ENCODE assay signal across 14 cellular contexts in the genomic region with DNA sequence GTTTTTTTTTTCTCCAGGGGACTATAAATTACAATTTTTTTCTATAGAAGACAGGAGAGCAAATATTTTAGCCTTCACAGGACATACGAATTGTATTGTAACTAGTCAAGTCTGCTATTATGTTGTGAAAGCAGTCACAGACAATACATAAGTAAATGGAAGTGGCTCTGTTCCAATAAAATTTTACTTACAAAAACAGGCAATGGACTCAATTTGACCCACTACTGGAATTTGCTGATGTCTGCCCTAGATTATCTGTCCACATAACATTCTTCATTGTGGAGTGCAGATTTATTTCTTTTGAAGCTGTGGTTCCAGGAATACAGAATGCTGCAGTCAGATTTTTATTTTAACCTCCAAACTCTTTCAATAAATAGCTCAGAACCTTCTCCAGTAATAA.
DNase-seq lines count a peak whose midpoint lies in the region; ATAC-seq lines count a peak whose summit lies in the region.
"Had no signal": no experiment of that assay in that cellular context is flagged by ENCODE, and none has a peak within 500 bp of the region (broad histone marks: within the 10 kb centered on the region; RNA-seq: fewer than 3 reads in every experiment).

No MANE protein-coding gene starts in this region.

- no peaks in the 10 kb centered on the region for H3K4me1 Mint-ChIP-seq in activated T-cell treated with anti-CD3 and anti-CD28 coated beads, Interleukin-2, amount 50 U/mL, for 72 hours (ENCODE audit: low read depth)
- H3K4me1 Mint-ChIP-seq: CD4-positive, CD25-positive, alpha-beta regulatory T cell had no signal

- no peaks in the 10 kb centered on the region for H3K27me3 Mint-ChIP-seq in activated T-cell treated with anti-CD3 and anti-CD28 coated beads, Interleukin-2, amount 50 U/mL, for 72 hours (ENCODE audit: low read depth)
- H3K27me3 Mint-ChIP-seq: CD4-positive, CD25-positive, alpha-beta regulatory T cell had no signal

- DNase-seq in amniotic epithelial cell (ENCODE audit: low read depth) (peak; percentile 50), dermis blood vessel endothelial cell (peak; percentile 52), iris pigment epithelial cell (ENCODE audit: low read depth) (peak; percentile 75), pulmonary artery endothelial cell (ENCODE audit: low read depth, low spot score) (peak; percentile 20), activated T-cell treated with anti-CD3 and anti-CD28 coated beads for 4 hours (no peak)
- no peak for DNase-seq in activated T-cell treated with anti-CD3 and anti-CD28 coated beads, Interleukin-2, amount 50 U/mL, for 72 hours
- no peak for DNase-seq in activated CD4-positive, alpha-beta T cell treated with anti-CD3 and anti-CD28 coated beads, Interleukin-2, amount 50 U/mL, for 1 hour
- DNase-seq: ACHN; CD4-positive, CD25-positive, alpha-beta regulatory T cell; DMS53; GF-D8; HCEC 1CT; HFFc6 had no signal

- H3K27ac Mint-ChIP-seq in activated T-cell treated with anti-CD3 and anti-CD28 coated beads, Interleukin-2, amount 50 U/mL, for 72 hours, result no peak overlapping the region
- H3K27ac Mint-ChIP-seq: CD4-positive, CD25-positive, alpha-beta regulatory T cell; HFFc6 had no signal

- H3K4me3 Mint-ChIP-seq in activated T-cell treated with anti-CD3 and anti-CD28 coated beads, Interleukin-2, amount 50 U/mL, for 72 hours, result no peak overlapping the region
- H3K4me3 Mint-ChIP-seq: CD4-positive, CD25-positive, alpha-beta regulatory T cell; HFFc6 had no signal

- ATAC-seq in activated T-cell treated with anti-CD3 and anti-CD28 coated beads, Interleukin-2, amount 50 U/mL, for 72 hours (replicated peaks in 1 of 2), result no peak
- ATAC-seq in GM18517 (IDR thresholded peaks at IDR 0.05; ENCODE audit: unreplicated experiment), result no peak

- H3K9me3 Mint-ChIP-seq in activated T-cell treated with anti-CD3 and anti-CD28 coated beads, Interleukin-2, amount 50 U/mL, for 72 hours, result peaks cover 0 to 2% of the 10 kb centered on the region in 2 donors

- peaks cover 0 to 2% of the 10 kb centered on the region in 2 donors for H3K36me3 Mint-ChIP-seq in activated T-cell treated with anti-CD3 and anti-CD28 coated beads, Interleukin-2, amount 50 U/mL, for 72 hours (ENCODE audit: insufficient read depth in 2 of 2)
- H3K36me3 Mint-ChIP-seq: CD4-positive, CD25-positive, alpha-beta regulatory T cell had no signal

Comparison
In these comparisons a context has a peak if more than half of its experiments do, and no peak if none do; other contexts are left out.
1. DNase-seq: peak in amniotic epithelial cell (single experiment), dermis blood vessel endothelial cell (single experiment), iris pigment epithelial cell (single experiment) and pulmonary artery endothelial cell (single experiment); none in activated T-cell treated with anti-CD3 and anti-CD28 coated beads for 4 hours (single experiment), activated T-cell treated with anti-CD3 and anti-CD28 coated beads, Interleukin-2, amount 50 U/mL, for 72 hours (0 of 2) and activated CD4-positive, alpha-beta T cell treated with anti-CD3 and anti-CD28 coated beads, Interleukin-2, amount 50 U/mL, for 1 hour (single experiment).